ENCODE assay signal across 8 cellular contexts in genomic region chr2:135875491-135876065, GRCh38. TPM values are rescaled to one million over a fixed set of nuclear protein-coding genes. Genes with fewer than 3 reads are reported as not detected.
DNase-seq lines count a peak whose midpoint lies in the region; ATAC-seq and TF ChIP-seq lines count a peak whose summit lies in the region.

No MANE protein-coding gene starts in this region.

- peaks cover 0 to 2% of the 10 kb centered on the region in 2 donors for H3K36me3 ChIP-seq in lung (ENCODE audit: control insufficient read depth in 2 of 2, insufficient read depth in 2 of 2, low read length in 2 of 2)

- peak overlapping the region; percentile 53 for H3K4me3 ChIP-seq in lung

- peaks cover 0 to 2% of the 10 kb centered on the region in 2 donors for H3K9me3 ChIP-seq in lung (ENCODE audit: control insufficient read depth in 2 of 2, insufficient read depth in 1 of 2, low read length in 1 of 2)

- H3K27ac ChIP-seq in lung (ENCODE audit: low read depth in 1 of 2, low read length in 1 of 2), result peak overlapping the region; percentile 61 to 78

- DNase-seq in NCI-H748 (lab: John Stamatoyannopoulos, UW; ENCODE audit: unreplicated experiment) (peak; percentile 69), NCI-H748 treated with DMSO at 0.1 percent for 48 hours (lab: John Stamatoyannopoulos, UW) (no peak), NCI-H1092 treated with DMSO at 0.1 percent for 48 hours (lab: John Stamatoyannopoulos, UW) (peak; percentile 20), dermis blood vessel endothelial cell (peak; percentile 56), lung (ENCODE audit: low spot score) (peak; percentile 49)
- DNase-seq in activated CD4-positive, alpha-beta T cell treated with anti-CD3 and anti-CD28 coated beads for 48 hours, result peak; percentile 86
- peak; percentile 44 for DNase-seq in stimulated activated CD8-positive, alpha-beta memory T cell treated with anti-CD3 and anti-CD28 coated beads, Interleukin-12 subunit alpha, Interleukin-12 subunit beta, amount 100 ng/mL, for 24 hours (ENCODE audit: extremely low read depth)

- no peak for TF ChIP-seq CTCF in lung (IDR thresholded peaks at IDR 0.05; ENCODE audit: control extremely low read depth, extremely low read depth)

- H3K27me3 ChIP-seq in lung (ENCODE audit: control insufficient read depth, insufficient read depth), result no peaks in the 10 kb centered on the region

- ATAC-seq in HG02642 (IDR thresholded peaks at IDR 0.05; ENCODE audit: poor library complexity, unreplicated experiment) (peak; percentile 67), lung (ENCODE audit: insufficient read depth, low FRiP score) (peak; percentile 71)

- WGBS in lung, 2 donors, result 2% methylated on average over 26 of the region's 26 CpGs

- peaks cover 0 to 3% of the 10 kb centered on the region in 2 donors for H3K4me1 ChIP-seq in lung (ENCODE audit: control insufficient read depth in 2 of 2, insufficient read depth in 2 of 2, low read length in 2 of 2)

RNA-seq across cellular contexts. Expression of gene MCM6, which starts 0.7 kb away (rescaled TPM):
- total RNA-seq in dermis blood vessel endothelial cell, result 15.5 and 46.5 TPM in 2 replicates
- 10 to 100 TPM; 13.5 to 15.6 TPM for total RNA-seq in lung
- 1 to 10 TPM; 6.8 to 8.9 TPM for polyA plus RNA-seq in lung

RNA-seq across cellular contexts. Expression of gene LCT, which starts 38.6 kb away (rescaled TPM):
- total RNA-seq in dermis blood vessel endothelial cell (under 0.01 TPM in 1 of 2 replicates, not detected in the other), lung (under 1 TPM in 1 of 2 donors, not detected in 1; 0.06 TPM)
- polyA plus RNA-seq in lung, result under 1 TPM; 0.01 to 0.02 TPM
